ENCODE assay signal across 16 cellular contexts in the genomic region with DNA sequence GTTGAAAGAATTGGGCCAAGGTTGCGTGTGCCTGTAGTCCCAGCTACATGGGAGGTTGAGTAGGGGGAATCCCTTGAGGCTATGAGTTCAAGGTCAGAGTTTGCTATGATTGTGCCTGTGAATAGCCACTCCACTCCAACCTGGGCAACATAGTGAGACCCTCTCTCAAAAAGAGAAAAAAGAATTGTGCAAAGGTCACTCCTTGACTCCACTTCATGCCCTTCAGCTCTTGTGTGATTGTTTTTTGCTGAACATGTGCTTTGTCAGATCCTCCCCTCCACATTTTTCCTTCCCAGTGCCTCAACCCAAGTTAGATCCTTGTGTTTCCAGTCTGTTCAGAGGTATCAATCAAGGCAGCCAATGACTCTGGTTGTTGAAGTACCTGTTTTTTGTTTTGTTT. TPM values are rescaled to one million over a fixed set of nuclear protein-coding genes. Genes with fewer than 3 reads are reported as not detected.
DNase-seq lines count a peak whose midpoint lies in the region; ATAC-seq and TF ChIP-seq lines count a peak whose summit lies in the region.
"Had no signal": no experiment of that assay in that cellular context is flagged by ENCODE, and none has a peak within 500 bp of the region (broad histone marks: within the 10 kb centered on the region; RNA-seq: fewer than 3 reads in every experiment).

No MANE protein-coding gene starts in this region.

- intact Hi-C loops in activated CD8-positive, alpha-beta T cell treated with anti-CD3 and anti-CD28 coated beads for 36 hours (cut with micrococcal nuclease) = no loop called here
- intact Hi-C loops in left lung (cut with DNase I) = no loop called here

- H3K4me1 Mint-ChIP-seq in activated CD8-positive, alpha-beta T cell treated with anti-CD3 and anti-CD28 coated beads for 36 hours (ENCODE audit: low read depth) = peaks cover 72% of the 10 kb centered on the region
- peaks cover 67% of the 10 kb centered on the region for H3K4me1 Mint-ChIP-seq in activated CD8-positive, alpha-beta T cell treated with anti-CD3 and anti-CD28 coated beads, Interleukin-2, amount 10 ng/mL, durations not matched to agents 7 days and 5 days (ENCODE audit: low read depth)
- peaks cover 48% of the 10 kb centered on the region for H3K4me1 Mint-ChIP-seq in WTC11

- H3K9ac ChIP-seq in subcutaneous abdominal adipose tissue (ENCODE audit: low read length in 5 of 5) = no peak overlapping the region

- peaks cover 4% of the 10 kb centered on the region for H3K9me3 Mint-ChIP-seq in activated CD8-positive, alpha-beta T cell treated with anti-CD3 and anti-CD28 coated beads for 36 hours
- no peaks in the 10 kb centered on the region for H3K9me3 Mint-ChIP-seq in activated CD8-positive, alpha-beta T cell treated with anti-CD3 and anti-CD28 coated beads, Interleukin-2, amount 10 ng/mL, durations not matched to agents 7 days and 5 days (ENCODE audit: insufficient read depth)
- no peaks in the 10 kb centered on the region for H3K9me3 Mint-ChIP-seq in WTC11
- H3K9me3 Mint-ChIP-seq: activated T-cell treated with anti-CD3 and anti-CD28 coated beads, Interleukin-2, amount 50 U/mL, for 4 hours had no signal

- POLR2A ChIA-PET in activated CD8-positive, alpha-beta T cell treated with anti-CD3 and anti-CD28 coated beads for 36 hours (lab: Charles Lee) = interaction anchor here (1.0 to 14.1 kb wide), 7 partner anchors 5 to 71 kb away, joined by 3 to 446 read pairs (median 5); partner anchors contain the start of genes RBM8A and TXNIP
- POLR2A ChIA-PET in activated CD8-positive, alpha-beta T cell treated with anti-CD3 and anti-CD28 coated beads, Interleukin-2, amount 10 ng/mL, durations not matched to agents 7 days and 5 days (lab: Charles Lee) = interaction anchor here (1.4 to 11.5 kb wide), 3 partner anchors 9 to 61 kb away, joined by 4 to 373 read pairs (median 55); partner anchors contain the start of genes RBM8A and TXNIP
- POLR2A ChIA-PET in WTC11 (lab: Charles Lee) = no interaction called here

- peaks cover 17 to 98% of the 10 kb centered on the region in 2 donors for H3K4me1 ChIP-seq in left lung
- H3K4me1 ChIP-seq in subcutaneous abdominal adipose tissue (ENCODE audit: control insufficient read depth in 5 of 5, insufficient read depth in 5 of 5, low read length in 5 of 5) = peaks cover 11 to 62% (median 52%) of the 10 kb centered on the region in 5 donors
- peaks cover 34% of the 10 kb centered on the region for H3K4me1 ChIP-seq in effector memory CD4-positive, alpha-beta T cell (ENCODE audit: control insufficient read depth, insufficient read depth, low read length, poor library complexity, severe bottlenecking)

- no peak for TF ChIP-seq CTCF in activated CD8-positive, alpha-beta T cell treated with anti-CD3 and anti-CD28 coated beads for 36 hours (IDR thresholded peaks at IDR 0.05)
- TF ChIP-seq CTCF in WTC11 (IDR thresholded peaks at IDR 0.05) (no peak), left lung (IDR thresholded peaks at IDR 0.05) (no peak)

- H3K27me3 Mint-ChIP-seq in activated CD8-positive, alpha-beta T cell treated with anti-CD3 and anti-CD28 coated beads for 36 hours = no peaks in the 10 kb centered on the region
- no peaks in the 10 kb centered on the region for H3K27me3 Mint-ChIP-seq in activated CD8-positive, alpha-beta T cell treated with anti-CD3 and anti-CD28 coated beads, Interleukin-2, amount 10 ng/mL, durations not matched to agents 7 days and 5 days (ENCODE audit: low read depth)
- no peaks in the 10 kb centered on the region; the same call in 1 of the 2 replicates for H3K27me3 Mint-ChIP-seq in WTC11 (ENCODE audit: low read depth)

- peaks cover 14% of the 10 kb centered on the region for H3K36me3 Mint-ChIP-seq in activated CD8-positive, alpha-beta T cell treated with anti-CD3 and anti-CD28 coated beads for 36 hours (ENCODE audit: low read depth)
- H3K36me3 Mint-ChIP-seq in activated CD8-positive, alpha-beta T cell treated with anti-CD3 and anti-CD28 coated beads, Interleukin-2, amount 10 ng/mL, durations not matched to agents 7 days and 5 days (ENCODE audit: low read depth) = peaks cover 16% of the 10 kb centered on the region
- H3K36me3 Mint-ChIP-seq in WTC11 = peaks cover 6% of the 10 kb centered on the region

- H3K4me3 ChIP-seq in left lung (no peak overlapping the region), subcutaneous abdominal adipose tissue (ENCODE audit: low read depth in 1 of 5, low read length in 5 of 5) (no peak overlapping the region)
- H3K4me3 ChIP-seq in effector memory CD4-positive, alpha-beta T cell (ENCODE audit: insufficient read depth, low read depth, low read length, poor library complexity, severe bottlenecking) = no peak overlapping the region
- H3K4me3 ChIP-seq: ovary, PC-9, tibial artery had no signal

- no peak overlapping the region for H3K4me3 Mint-ChIP-seq in activated CD8-positive, alpha-beta T cell treated with anti-CD3 and anti-CD28 coated beads for 36 hours
- H3K4me3 Mint-ChIP-seq in activated CD8-positive, alpha-beta T cell treated with anti-CD3 and anti-CD28 coated beads, Interleukin-2, amount 10 ng/mL, durations not matched to agents 7 days and 5 days = no peak overlapping the region
- no peak overlapping the region for H3K4me3 Mint-ChIP-seq in WTC11
- H3K4me3 Mint-ChIP-seq: activated T-cell treated with anti-CD3 and anti-CD28 coated beads, Interleukin-2, amount 50 U/mL, for 4 hours had no signal

- peak overlapping the region; percentile 29 for H3K27ac Mint-ChIP-seq in activated CD8-positive, alpha-beta T cell treated with anti-CD3 and anti-CD28 coated beads for 36 hours
- H3K27ac Mint-ChIP-seq in activated CD8-positive, alpha-beta T cell treated with anti-CD3 and anti-CD28 coated beads, Interleukin-2, amount 10 ng/mL, durations not matched to agents 7 days and 5 days = no peak overlapping the region
- H3K27ac Mint-ChIP-seq in WTC11 = no peak overlapping the region

- H3K9me3 ChIP-seq in left lung (no peaks in the 10 kb centered on the region), subcutaneous abdominal adipose tissue (ENCODE audit: control insufficient read depth in 5 of 5, low read length in 5 of 5) (no peaks in the 10 kb centered on the region)
- H3K9me3 ChIP-seq in effector memory CD4-positive, alpha-beta T cell (ENCODE audit: control insufficient read depth, low read length) = no peaks in the 10 kb centered on the region
- H3K9me3 ChIP-seq: Caco-2, ovary, tibial artery had no signal

- ATAC-seq in activated CD8-positive, alpha-beta T cell treated with anti-CD3 and anti-CD28 coated beads for 36 hours = no peak
- ATAC-seq in activated CD8-positive, alpha-beta T cell treated with anti-CD3 and anti-CD28 coated beads, Interleukin-2, amount 10 ng/mL, durations not matched to agents 7 days and 5 days = no peak
- ATAC-seq in WTC11 (no peak), left lung (no peak)
- ATAC-seq: activated T-cell treated with anti-CD3 and anti-CD28 coated beads, Interleukin-2, amount 50 U/mL, for 4 hours had no signal

- H3K27me3 ChIP-seq in left lung = no peaks in the 10 kb centered on the region
- no peaks in the 10 kb centered on the region for H3K27me3 ChIP-seq in subcutaneous abdominal adipose tissue (ENCODE audit: control insufficient read depth in 5 of 5, insufficient read depth in 4 of 5, low read length in 5 of 5)
- no peaks in the 10 kb centered on the region for H3K27me3 ChIP-seq in effector memory CD4-positive, alpha-beta T cell (replicated peaks; ENCODE audit: control insufficient read depth, insufficient read depth, low read length, poor library complexity, severe bottlenecking)
- H3K27me3 ChIP-seq: ovary, tibial artery had no signal

- CTCF ChIA-PET in activated CD8-positive, alpha-beta T cell treated with anti-CD3 and anti-CD28 coated beads for 36 hours (lab: Charles Lee) = interaction anchor here (0.9 to 13.6 kb wide), 4 partner anchors 8 to 19 kb away, joined by 3 to 147 read pairs (median 10); partner anchors contain the start of gene TXNIP
- CTCF ChIA-PET in activated CD8-positive, alpha-beta T cell treated with anti-CD3 and anti-CD28 coated beads, Interleukin-2, amount 10 ng/mL, durations not matched to agents 7 days and 5 days (lab: Charles Lee) = interaction anchor here (0.9 to 12.8 kb wide), 4 partner anchors 9 to 60 kb away, joined by 4 to 235 read pairs (median 8); partner anchors contain the start of genes RBM8A and TXNIP
- CTCF ChIA-PET in WTC11 (lab: Charles Lee) = interaction anchor here (0.7 to 4.8 kb wide), 4 partner anchors 9 to 19 kb away, joined by 3 to 28 read pairs (median 6); no protein-coding TSS in a partner anchor

- H3K36me3 ChIP-seq in left lung = peaks cover 0 to 15% of the 10 kb centered on the region in 2 donors
- peaks cover 2 to 11% (median 6%) of the 10 kb centered on the region in 5 donors for H3K36me3 ChIP-seq in subcutaneous abdominal adipose tissue (ENCODE audit: control insufficient read depth in 5 of 5, insufficient read depth in 5 of 5, low read length in 5 of 5)
- peaks cover 2% of the 10 kb centered on the region for H3K36me3 ChIP-seq in effector memory CD4-positive, alpha-beta T cell (ENCODE audit: control insufficient read depth, insufficient read depth, low read length)
- H3K36me3 ChIP-seq: ovary had no signal

- H3K27ac ChIP-seq in left lung (peak overlapping the region; percentile 39 to 92), subcutaneous abdominal adipose tissue (ENCODE audit: low read depth, low read length) (peak overlapping the region; percentile 57)
- H3K27ac ChIP-seq in effector memory CD4-positive, alpha-beta T cell (ENCODE audit: insufficient read depth, low read length, poor library complexity, severe bottlenecking) = no peak overlapping the region
- H3K27ac ChIP-seq: ovary, PC-9 had no signal

- DNase-seq in activated CD8-positive, alpha-beta T cell treated with anti-CD3 and anti-CD28 coated beads for 36 hours = no peak
- DNase-seq in activated CD8-positive, alpha-beta T cell treated with anti-CD3 and anti-CD28 coated beads, Interleukin-2, amount 10 ng/mL, durations not matched to agents 7 days and 5 days = no peak
- DNase-seq in WTC11 (ENCODE audit: low spot score) (no peak), left lung (no peak), midbrain (lab: John Stamatoyannopoulos, UW) (no peak), HPDE6-E6E7 (ENCODE audit: extremely low spot score) (no peak)
- DNase-seq in effector memory CD4-positive, alpha-beta T cell = no peak
- DNase-seq: activated T-cell treated with anti-CD3 and anti-CD28 coated beads, Interleukin-2, amount 50 U/mL, for 4 hours; Caco-2; effector CD4-positive, alpha-beta T cell; NCI-H1694; ovary; PC-9 had no signal

RNA-seq across cellular contexts. Expression of gene TXNIP, which starts 8.5 kb away (rescaled TPM):
- 100 to 1,000 TPM; 130 to 134 TPM for total RNA-seq in activated CD8-positive, alpha-beta T cell treated with anti-CD3 and anti-CD28 coated beads for 36 hours
- total RNA-seq in activated CD8-positive, alpha-beta T cell treated with anti-CD3 and anti-CD28 coated beads, Interleukin-2, amount 10 ng/mL, durations not matched to agents 7 days and 5 days = 100 to 1,000 TPM; 190 to 195 TPM
- total RNA-seq in WTC11 (2021) (56.7 to 76.8 TPM (median 73.8 TPM) in 3 replicates), left lung (100 to 1,000 TPM; 380 to 422 TPM)

RNA-seq across cellular contexts. Expression of gene POLR3GL, which starts 23.4 kb away (rescaled TPM):
- 10 to 100 TPM; 22.3 to 23.3 TPM for total RNA-seq in activated CD8-positive, alpha-beta T cell treated with anti-CD3 and anti-CD28 coated beads for 36 hours
- 10 to 100 TPM; 25.0 to 26.5 TPM for total RNA-seq in activated CD8-positive, alpha-beta T cell treated with anti-CD3 and anti-CD28 coated beads, Interleukin-2, amount 10 ng/mL, durations not matched to agents 7 days and 5 days
- 3.8 to 8.3 TPM (median 6.7 TPM) in 3 replicates for total RNA-seq in WTC11 (2021)
- total RNA-seq in left lung = 10 to 100 TPM; 19.6 to 20.8 TPM

RNA-seq across cellular contexts. Expression of gene ANKRD34A, which starts 23.6 kb away (rescaled TPM):
- 1 to 10 TPM; 6.6 to 7.7 TPM for total RNA-seq in activated CD8-positive, alpha-beta T cell treated with anti-CD3 and anti-CD28 coated beads for 36 hours
- 1 to 10 TPM; 1.8 to 2.4 TPM for total RNA-seq in activated CD8-positive, alpha-beta T cell treated with anti-CD3 and anti-CD28 coated beads, Interleukin-2, amount 10 ng/mL, durations not matched to agents 7 days and 5 days
- total RNA-seq in WTC11 (2021) (0.21 to 0.44 TPM (median 0.22 TPM) in 3 replicates), left lung (1 to 10 TPM in 1 of 2 donors, under 1 TPM in 1; 0.82 to 1.2 TPM)

RNA-seq across cellular contexts. Expression of gene LIX1L, which starts 30.1 kb away (rescaled TPM):
- 10 to 100 TPM; 41.5 to 43.6 TPM for total RNA-seq in activated CD8-positive, alpha-beta T cell treated with anti-CD3 and anti-CD28 coated beads for 36 hours
- total RNA-seq in activated CD8-positive, alpha-beta T cell treated with anti-CD3 and anti-CD28 coated beads, Interleukin-2, amount 10 ng/mL, durations not matched to agents 7 days and 5 days = 10 to 100 TPM; 45.8 to 48.4 TPM
- total RNA-seq in WTC11 (2021) (3.0 to 3.8 TPM (median 3.8 TPM) in 3 replicates), left lung (10 to 100 TPM; 28.9 to 32.0 TPM)

RNA-seq across cellular contexts. Expression of gene HJV, which starts 33.6 kb away (rescaled TPM):
- not detected for total RNA-seq in activated CD8-positive, alpha-beta T cell treated with anti-CD3 and anti-CD28 coated beads for 36 hours
- not detected for total RNA-seq in activated CD8-positive, alpha-beta T cell treated with anti-CD3 and anti-CD28 coated beads, Interleukin-2, amount 10 ng/mL, durations not matched to agents 7 days and 5 days
- 0.23 to 0.50 TPM (median 0.31 TPM) in 3 replicates for total RNA-seq in WTC11 (2021)
- not detected for total RNA-seq in left lung
- total RNA-seq: activated T-cell treated with anti-CD3 and anti-CD28 coated beads, Interleukin-2, amount 50 U/mL, for 4 hours; Caco-2; NCI-H460; ovary; PC-9 had no signal
